In genomic region chr3:182971637-182972036, GRCh38 we compare ENCODE assay signal across 17 cellular contexts. TPM values are rescaled to one million over a fixed set of nuclear protein-coding genes. Genes with fewer than 3 reads are reported as not detected.
DNase-seq lines count a peak whose midpoint lies in the region; ATAC-seq, FAIRE-seq and TF ChIP-seq lines count a peak whose summit lies in the region.
"Had no signal": no experiment of that assay in that cellular context is flagged by ENCODE, and none has a peak within 500 bp of the region (broad histone marks: within the 10 kb centered on the region; RNA-seq: fewer than 3 reads in every experiment).

No MANE protein-coding gene starts in this region.

- WGBS in K562 (ENCODE audit: insufficient coverage, low coverage, missing lambda C conversion rate): 43% methylated on average over 2 of the region's 2 CpGs

- H3K27me3 ChIP-seq in K562 (ENCODE audit: control insufficient read depth in 2 of 2, insufficient read depth in 2 of 2, low read length in 2 of 2) (no peaks in the 10 kb centered on the region), osteoblast (ENCODE audit: insufficient read depth, low read length) (no peaks in the 10 kb centered on the region)
- H3K27me3 ChIP-seq: BLaER1 treated with 17β-estradiol and CSF1 and Interleukin-3, amounts not matched to agents 10 nM and 100 nM had no signal

- no peak for TF ChIP-seq CTCF in K562 (IDR thresholded peaks at IDR 0.05 in 2 of 3, conservative IDR thresholded peaks at IDR 0.05 in 1 of 3; ENCODE audit: insufficient read depth in 2 of 3, low read depth in 1 of 3, low read length in 3 of 3)
- no peak for TF ChIP-seq CTCF in osteoblast (IDR thresholded peaks at IDR 0.05; ENCODE audit: extremely low read depth, low read depth, low read length)

- TF ChIP-seq POLR2A in K562 (conservative IDR thresholded peaks at IDR 0.05): no peak

- no peaks in the 10 kb centered on the region for H3K36me3 Mint-ChIP-seq in natural killer cell treated with Interleukin-12 subunit alpha and Interleukin-12 subunit beta and Interleukin-15 and Interleukin-18, amount 100 ng/mL, for 72 hours

- H3K27me3 Mint-ChIP-seq in natural killer cell treated with Interleukin-12 subunit alpha and Interleukin-12 subunit beta and Interleukin-15 and Interleukin-18, amount 100 ng/mL, for 72 hours: no peaks in the 10 kb centered on the region
- H3K27me3 Mint-ChIP-seq: activated CD4-positive, alpha-beta T cell treated with anti-CD3 and anti-CD28 coated beads for 36 hours; brain had no signal

- in situ Hi-C loops in K562 (cut with MboI): no loop called here

- H3K9me3 Mint-ChIP-seq in natural killer cell treated with Interleukin-12 subunit alpha and Interleukin-12 subunit beta and Interleukin-15 and Interleukin-18, amount 100 ng/mL, for 72 hours: no peaks in the 10 kb centered on the region
- H3K9me3 Mint-ChIP-seq: activated T-cell treated with anti-CD3 and anti-CD28 coated beads, Interleukin-2, amount 50 U/mL, for 72 hours; brain; neural crest cell had no signal

- H3K4me3 ChIP-seq in K562: no peak overlapping the region
- H3K4me3 ChIP-seq in osteoblast (ENCODE audit: insufficient read depth, low read length): no peak overlapping the region
- H3K4me3 ChIP-seq: BLaER1 treated with 17β-estradiol and CSF1 and Interleukin-3, amounts not matched to agents 10 nM and 100 nM had no signal

- peaks cover 5% of the 10 kb centered on the region for H3K9me1 ChIP-seq in K562 (ENCODE audit: control insufficient read depth, insufficient read depth, low read length)

- no peak overlapping the region for H2AFZ ChIP-seq in K562 (ENCODE audit: low read depth, low read length)
- H2AFZ ChIP-seq in osteoblast (ENCODE audit: low read length): no peak overlapping the region

- H3K79me2 ChIP-seq in K562 (ENCODE audit: control insufficient read depth, insufficient read depth, low read length) (peaks cover 96% of the 10 kb centered on the region), osteoblast (ENCODE audit: insufficient read depth, low read length) (peaks cover 93% of the 10 kb centered on the region)

- DNase-seq in K562 (ENCODE audit: extremely low read depth in 1 of 4, low spot score in 3 of 4) (no peak), osteoblast (ENCODE audit: insufficient read length, low spot score, missing footprints) (peak; percentile 84), DMS114 treated with DMSO at 0.1 percent for 48 hours (lab: John Stamatoyannopoulos, UW; ENCODE audit: unreplicated experiment) (no peak), NCI-H1092 treated with DMSO at 0.1 percent for 48 hours (lab: John Stamatoyannopoulos, UW) (no peak)
- DNase-seq in natural killer cell treated with Interleukin-12 subunit alpha and Interleukin-12 subunit beta and Interleukin-15 and Interleukin-18, amount 100 ng/mL, for 72 hours (ENCODE audit: low spot score): no peak
- no peak for DNase-seq in activated T-cell treated with anti-CD3 and anti-CD28 coated beads, Interleukin-2, amount 50 U/mL, for 1 hour
- DNase-seq: activated CD4-positive, alpha-beta T cell treated with anti-CD3 and anti-CD28 coated beads for 36 hours; activated T-cell treated with anti-CD3 and anti-CD28 coated beads, Interleukin-2, amount 50 U/mL, for 72 hours; NCI-H1105 treated with DMSO at 0.1 percent for 48 hours; NCI-H446; stimulated activated CD4-positive, alpha-beta T cell treated with anti-CD3 and anti-CD28 coated beads, Interleukin-12 subunit alpha, Interleukin-12 subunit beta, amount 100 ng/mL, for 4 hours; T-helper 2 cell had no signal

- TF ChIP-seq RAD21 in K562 (CRISPR knock-in tag; conservative IDR thresholded peaks at IDR 0.05 in 1 of 2, IDR thresholded peaks at IDR 0.05 in 1 of 2): no peak

- H3K9ac ChIP-seq in K562 (ENCODE audit: insufficient read depth in 1 of 2, low read depth in 2 of 2, low read length in 2 of 2): no peak overlapping the region
- H3K9ac ChIP-seq: BLaER1 treated with 17β-estradiol and CSF1 and Interleukin-3, amounts not matched to agents 10 nM and 100 nM had no signal

- H3K27ac ChIP-seq in K562 (ENCODE audit: extremely low read depth, low read depth, low read length): no peak overlapping the region; the same call in 2 of the 3 replicates
- H3K27ac ChIP-seq in osteoblast (ENCODE audit: low read depth, low read length): no peak overlapping the region
- H3K27ac ChIP-seq: BLaER1 treated with 17β-estradiol and CSF1 and Interleukin-3, amounts not matched to agents 10 nM and 100 nM had no signal

- H3K36me3 ChIP-seq in K562 (ENCODE audit: control insufficient read depth, insufficient read depth, low read length) (peaks cover 4% of the 10 kb centered on the region; the same call in 1 of the 3 replicates), osteoblast (ENCODE audit: insufficient read depth, low read length) (no peaks in the 10 kb centered on the region)

- intact Hi-C loops in K562 (cut with micrococcal nuclease): no loop called here

- H3K4me2 ChIP-seq in K562 (ENCODE audit: insufficient read depth, low read length): no peak overlapping the region
- H3K4me2 ChIP-seq in osteoblast (ENCODE audit: insufficient read depth, low read length): peak overlapping the region; percentile 17

- no peak overlapping the region for H3K4me3 Mint-ChIP-seq in natural killer cell treated with Interleukin-12 subunit alpha and Interleukin-12 subunit beta and Interleukin-15 and Interleukin-18, amount 100 ng/mL, for 72 hours
- H3K4me3 Mint-ChIP-seq: activated CD4-positive, alpha-beta T cell treated with anti-CD3 and anti-CD28 coated beads for 36 hours; activated T-cell treated with anti-CD3 and anti-CD28 coated beads, Interleukin-2, amount 50 U/mL, for 72 hours; brain; neural crest cell had no signal

- H3K9me3 ChIP-seq in K562 (replicated peaks; ENCODE audit: control insufficient read depth, insufficient read depth, low read depth, low read length) (no peaks in the 10 kb centered on the region), osteoblast (ENCODE audit: low read depth, low read length) (no peaks in the 10 kb centered on the region)
- H3K9me3 ChIP-seq: BLaER1 treated with 17β-estradiol and CSF1 and Interleukin-3, amounts not matched to agents 10 nM and 100 nM had no signal

- H4K20me1 ChIP-seq in K562 (replicated peaks; ENCODE audit: control insufficient read depth, insufficient read depth, low read length) (0 out of 2 replicates have a peak, but pooled peaks cover 3% of the 10 kb centered on the region), osteoblast (ENCODE audit: insufficient read depth, low read length) (peaks cover 5% of the 10 kb centered on the region)

- BruUV-seq in K562 (replicated peaks; lab: Mats Ljungman, UMichigan): no TSS peak

- no peak for FAIRE-seq in K562 (lab: Jason Lieb, UNC)

- TF ChIP-seq EP300 in K562 (IDR thresholded peaks at IDR 0.05; ENCODE audit: low read length): no peak

- peaks cover 29 to 42% of the 10 kb centered on the region in 2 donors for H3K4me1 Mint-ChIP-seq in natural killer cell treated with Interleukin-12 subunit alpha and Interleukin-12 subunit beta and Interleukin-15 and Interleukin-18, amount 100 ng/mL, for 72 hours (ENCODE audit: low read depth in 2 of 2)

- no peak overlapping the region for H3K27ac Mint-ChIP-seq in natural killer cell treated with Interleukin-12 subunit alpha and Interleukin-12 subunit beta and Interleukin-15 and Interleukin-18, amount 100 ng/mL, for 72 hours
- H3K27ac Mint-ChIP-seq: activated CD4-positive, alpha-beta T cell treated with anti-CD3 and anti-CD28 coated beads for 36 hours; activated T-cell treated with anti-CD3 and anti-CD28 coated beads, Interleukin-2, amount 50 U/mL, for 72 hours had no signal

- CTCF ChIA-PET in K562 (lab: Yijun Ruan, JAX; ENCODE audit: low intra/inter-chr PET ratio): no interaction called here

- peak; percentile 44 for ATAC-seq in GM19395 (IDR thresholded peaks at IDR 0.05; ENCODE audit: unreplicated experiment)
- ATAC-seq in HG03378 (IDR thresholded peaks at IDR 0.05; ENCODE audit: unreplicated experiment): peak; percentile 34
- no peak for ATAC-seq in K562
- no peak for ATAC-seq in natural killer cell treated with Interleukin-12 subunit alpha and Interleukin-12 subunit beta and Interleukin-15 and Interleukin-18, amount 100 ng/mL, for 72 hours
- ATAC-seq: activated CD4-positive, alpha-beta T cell treated with anti-CD3 and anti-CD28 coated beads for 36 hours; activated T-cell treated with anti-CD3 and anti-CD28 coated beads, Interleukin-2, amount 50 U/mL, for 72 hours had no signal

- POLR2A ChIA-PET in K562 (lab: Yijun Ruan, JAX): interaction anchor here (0.7 to 1.6 kb wide), 3 partner anchors 10 to 62 kb away, joined by 3 to 6 read pairs (median 3); no protein-coding TSS in a partner anchor

- H3K4me1 ChIP-seq in K562 (replicated peaks in 1 of 2; ENCODE audit: control insufficient read depth in 2 of 2, insufficient read depth in 2 of 2, low read length in 2 of 2): peaks cover 15 to 47% of the 10 kb centered on the region in 2 experiments
- peaks cover 23% of the 10 kb centered on the region for H3K4me1 ChIP-seq in osteoblast (ENCODE audit: insufficient read depth, low read length)

TF ChIP-seq in K562, 482 proteins besides CTCF, POLR2A, EP300 and RAD21:
- no peak for TF ChIP-seq BCL6 (CRISPR knock-in tag; IDR thresholded peaks at IDR 0.05)
- peak; percentile 67 for TF ChIP-seq RBM25 (IDR thresholded peaks at IDR 0.05; ENCODE audit: low read depth, low read length, severe bottlenecking)
- no peak for TF ChIP-seq DDX20 (tag; IDR thresholded peaks at IDR 0.05; ENCODE audit: low read depth)

RNA-seq across cellular contexts. Expression of gene DCUN1D1, which starts 8.7 kb away (rescaled TPM):
- total RNA-seq in K562 (2011; cell fraction: chromatin; rRNA removed; ENCODE audit: low replicate concordance): 8.7 and 44.1 TPM in 2 replicates
- total RNA-seq in K562 (2011; cell fraction: nucleolus; rRNA removed): 2.3 and 4.2 TPM in 2 replicates
- 9.3 and 20.2 TPM in 2 replicates for total RNA-seq in K562 (2011; cell fraction: nucleoplasm; rRNA removed)
- 11.4 and 24.7 TPM in 2 replicates for total RNA-seq in K562 (2014; rRNA removed)
- total RNA-seq in K562 (2014; rRNA removed; fragmentation: Illumina TruSeq; extraction: Trizol): 36.0 and 43.2 TPM in 2 replicates
- 25.1 and 28.2 TPM in 2 replicates for total RNA-seq in K562 (2015; rRNA removed; fragmentation: Illumina TruSeq; extraction: Trizol)
- total RNA-seq in K562 (2021): 38.5 and 39.7 TPM in 2 replicates
- polyA plus RNA-seq in K562 (2011; rRNA removed): 23.3 and 27.7 TPM in 2 replicates
- polyA plus RNA-seq in K562 (2011; cell fraction: cytosol; rRNA removed): 1.8 and 5.1 TPM in 2 replicates
- 5.1 and 9.7 TPM in 2 replicates for polyA plus RNA-seq in K562 (2011; cell fraction: nucleus; rRNA removed)
- 16.6 and 23.8 TPM in 2 replicates for polyA plus RNA-seq in K562 (2012)
- polyA plus RNA-seq in K562 (2014; fragmentation: Illumina TruSeq; extraction: Trizol): 27.3 and 31.5 TPM in 2 replicates
- polyA plus RNA-seq in K562 (2014; fragmentation: Nextera tagmentation; extraction: Ambion mirVana): 10 to 100 TPM; 24.9 to 46.8 TPM
- polyA plus RNA-seq in K562 (2014; rRNA removed): 20.1 and 20.3 TPM in 2 replicates
- 78.5 and 91.3 TPM in 2 replicates for polyA minus RNA-seq in K562 (2011; rRNA and poly(A)+ RNA removed)
- 18.5 and 19.9 TPM in 2 replicates for polyA minus RNA-seq in K562 (2011; cell fraction: cytosol; rRNA and poly(A)+ RNA removed)
- polyA minus RNA-seq in K562 (2011; cell fraction: nucleus; rRNA and poly(A)+ RNA removed): 7.5 and 12.6 TPM in 2 replicates
- 35.1 and 38.4 TPM in 2 replicates for total RNA-seq in osteoblast
- 10 to 100 TPM; 49.6 to 55.9 TPM for total RNA-seq in natural killer cell treated with Interleukin-12 subunit alpha and Interleukin-12 subunit beta and Interleukin-15 and Interleukin-18, amount 100 ng/mL, for 72 hours

Comparison
In these comparisons a context has a peak if more than half of its experiments do, and no peak if none do; other contexts are left out.
1. ATAC-seq: peak in GM19395 (single experiment) and HG03378 (single experiment); none in K562 (single experiment) and natural killer cell treated with Interleukin-12 subunit alpha and Interleukin-12 subunit beta and Interleukin-15 and Interleukin-18, amount 100 ng/mL, for 72 hours (0 of 2).